In the genomic region with DNA sequence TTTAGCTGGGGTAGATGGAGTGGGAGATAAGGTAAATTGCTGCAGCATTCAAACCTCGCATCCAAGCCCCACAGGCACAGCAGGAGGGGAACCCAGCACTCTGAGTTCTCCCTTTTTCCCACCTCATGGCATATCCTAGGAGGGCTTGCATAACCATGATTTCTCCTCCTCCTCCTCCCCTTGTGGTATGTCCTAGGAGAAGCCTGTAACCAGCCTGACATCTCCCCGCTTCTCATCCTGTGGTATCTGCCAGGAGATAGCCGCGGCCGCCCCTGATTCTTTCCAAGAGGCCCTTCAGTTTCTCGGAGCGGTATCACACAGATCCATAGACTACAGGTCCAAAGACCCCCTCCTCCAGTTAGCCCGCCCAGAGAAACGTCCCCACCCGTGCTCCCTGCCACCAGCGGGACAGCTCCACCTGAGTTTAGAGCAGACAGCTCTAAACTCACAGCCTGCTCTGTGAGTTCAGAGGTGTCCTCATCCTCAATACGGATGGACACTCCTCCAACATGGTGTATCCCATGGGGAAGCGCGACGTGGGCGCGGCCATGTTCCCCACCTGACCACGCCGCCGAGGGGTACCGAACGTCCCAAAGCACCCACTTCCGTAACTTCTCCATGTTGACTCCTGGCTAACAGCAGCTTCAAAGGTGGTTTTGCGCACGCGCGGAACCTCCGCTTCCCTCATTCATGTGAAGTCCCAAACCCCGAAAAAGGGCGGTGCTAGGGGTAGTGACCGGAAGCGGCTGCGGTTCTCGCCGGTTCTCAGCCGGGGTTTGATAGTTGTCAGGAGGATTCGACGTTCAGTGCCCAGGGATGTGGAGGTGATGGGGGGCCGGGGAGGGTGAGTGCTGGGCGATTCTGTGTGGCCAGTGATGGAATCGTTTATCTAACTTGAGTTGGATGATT, we compare ENCODE assay signal across 8 cellular contexts. TPM values are rescaled to one million over a fixed set of nuclear protein-coding genes. Genes with fewer than 3 reads are reported as not detected.
DNase-seq lines count a peak whose midpoint lies in the region; ATAC-seq, FAIRE-seq and TF ChIP-seq lines count a peak whose summit lies in the region.

ZNF81 (plus strand) TSS at position 739 of the 909 bp plus-strand sequence. CDS start 9,366 bp downstream, outside the sequence.

- H3K9me3 Mint-ChIP-seq in CD4-positive, CD25-positive, alpha-beta regulatory T cell = no peaks in the 10 kb centered on the region

- POLR2A ChIA-PET in HepG2 (lab: Yijun Ruan, JAX) = interaction anchor here (0.8 to 1.2 kb wide), 2 partner anchors 185 to 634 kb away, joined by 3 read pairs; no protein-coding TSS in a partner anchor

- peak within 1 kb of the TSS; percentile 69 for H3K9ac ChIP-seq in HepG2 (ENCODE audit: insufficient read depth, low read depth, low read length)

- in situ Hi-C loops in HepG2 (cut with HindIII; ENCODE audit: extremely low pct_ligation_motif_present, low pct_unique_long_range_greater_than_20kb) = no loop called here

- peak within 1 kb of the TSS; percentile 74 for H3K4me2 ChIP-seq in HepG2 (ENCODE audit: low read depth, low read length)

- intact Hi-C loops in HepG2 (cut with micrococcal nuclease; ENCODE audit: unreplicated experiment) = no loop called here

- H3K4me3 ChIP-seq in CD4-positive, CD25-positive, alpha-beta regulatory T cell (ENCODE audit: low read depth, low read length) = peak within 1 kb of the TSS; percentile 87
- peak within 1 kb of the TSS; percentile 64 to 74 (median 72) for H3K4me3 ChIP-seq in HepG2 (replicated peaks in 1 of 3; ENCODE audit: insufficient read depth in 1 of 3, low read depth in 2 of 3, low read length in 3 of 3)

- DNase-seq in CD4-positive, CD25-positive, alpha-beta regulatory T cell = peak; percentile 87 to 94 (median 88)
- DNase-seq in NCI-H774 (lab: John Stamatoyannopoulos, UW) (peak; percentile 89), dermis blood vessel endothelial cell (peak; percentile 95), HepG2 (ENCODE audit: low spot score) (peak; percentile 93)
- DNase-seq in activated CD4-positive, alpha-beta T cell treated with anti-CD3 and anti-CD28 coated beads, Interleukin-2, amount 50 U/mL, for 4 hours = peak; percentile 83 to 88
- DNase-seq in stimulated activated CD4-positive, alpha-beta T cell treated with anti-CD3 and anti-CD28 coated beads, Interleukin-2, amount 100 ng/mL, for 48 hours = peak; percentile 78 to 80

- H4K20me1 ChIP-seq in HepG2 (ENCODE audit: insufficient read depth, low read length) = no peaks in the 10 kb centered on the region

- no peaks in the 10 kb centered on the region for H3K79me2 ChIP-seq in HepG2 (ENCODE audit: insufficient read depth, low read length)

- peak; percentile 99 for FAIRE-seq in HepG2 (lab: Jason Lieb, UNC)

- no peaks in the 10 kb centered on the region for H3K9me3 ChIP-seq in CD4-positive, CD25-positive, alpha-beta regulatory T cell (ENCODE audit: control insufficient read depth in 2 of 2, low read length in 2 of 2)
- H3K9me3 ChIP-seq in HepG2 (ENCODE audit: low read length) = no peaks in the 10 kb centered on the region

- no peaks in the 10 kb centered on the region for H3K36me3 Mint-ChIP-seq in CD4-positive, CD25-positive, alpha-beta regulatory T cell

- no peak for TF ChIP-seq CTCF in HepG2 (CRISPR knock-in tag; IDR thresholded peaks at IDR 0.05)

- H3K36me3 ChIP-seq in CD4-positive, CD25-positive, alpha-beta regulatory T cell (ENCODE audit: control insufficient read depth, insufficient read depth, low read length) = no peaks in the 10 kb centered on the region
- H3K36me3 ChIP-seq in HepG2 (replicated peaks in 1 of 2; ENCODE audit: control insufficient read depth in 1 of 2, insufficient read depth in 2 of 2, low read length in 2 of 2) = no peaks in the 10 kb centered on the region

- H3K27ac Mint-ChIP-seq in CD4-positive, CD25-positive, alpha-beta regulatory T cell = peak within 1 kb of the TSS; percentile 97 to 99 (median 98)

- peaks cover 6 to 27% (median 18%) of the 10 kb centered on the region in 4 donors for H3K4me1 Mint-ChIP-seq in CD4-positive, CD25-positive, alpha-beta regulatory T cell

- BruUV-seq in HepG2 (replicated peaks; lab: Mats Ljungman, UMichigan) = no TSS peak

- H3K4me1 ChIP-seq in CD4-positive, CD25-positive, alpha-beta regulatory T cell (ENCODE audit: control insufficient read depth, insufficient read depth, low read length, poor library complexity, severe bottlenecking) = peaks cover 5% of the 10 kb centered on the region
- H3K4me1 ChIP-seq in HepG2 (ENCODE audit: insufficient read depth, low read length) = peaks cover 6% of the 10 kb centered on the region; the same call in 1 of the 2 replicates

- peak; percentile 95 to 97 for ATAC-seq in CD4-positive, CD25-positive, alpha-beta regulatory T cell (ENCODE audit: low read depth in 2 of 2)
- ATAC-seq in GM19438 (IDR thresholded peaks at IDR 0.05; ENCODE audit: low read depth, unreplicated experiment) = peak; percentile 91
- peak; percentile 89 for ATAC-seq in HG03571 (IDR thresholded peaks at IDR 0.05; ENCODE audit: unreplicated experiment)
- ATAC-seq in HepG2 = peak; percentile 99

- no peak within 1 kb of the TSS for H2AFZ ChIP-seq in HepG2 (ENCODE audit: low read length)

- no peaks in the 10 kb centered on the region for H3K27me3 Mint-ChIP-seq in CD4-positive, CD25-positive, alpha-beta regulatory T cell

- H3K27ac ChIP-seq in CD4-positive, CD25-positive, alpha-beta regulatory T cell (ENCODE audit: insufficient read depth, low read length, poor library complexity, severe bottlenecking) = peak within 1 kb of the TSS; percentile 72
- H3K27ac ChIP-seq in HepG2 (ENCODE audit: extremely low read length, insufficient read depth, low read length) = peak within 1 kb of the TSS; percentile 63

- no peak for TF ChIP-seq EP300 in HepG2 (IDR thresholded peaks at IDR 0.05; ENCODE audit: low read depth in 2 of 2, low read length in 2 of 2)
- TF ChIP-seq EP300 in HepG2 (CRISPR knock-in tag; IDR thresholded peaks at IDR 0.05; ENCODE audit: borderline replicate concordance) = no peak

- H3K4me3 Mint-ChIP-seq in CD4-positive, CD25-positive, alpha-beta regulatory T cell = peak within 1 kb of the TSS; percentile 92 to 99 (median 98)

- H3K27me3 ChIP-seq in CD4-positive, CD25-positive, alpha-beta regulatory T cell (ENCODE audit: control insufficient read depth, insufficient read depth, low read length) = no peaks in the 10 kb centered on the region
- no peaks in the 10 kb centered on the region for H3K27me3 ChIP-seq in HepG2 (ENCODE audit: control insufficient read depth in 1 of 2, insufficient read depth in 2 of 2, low read length in 2 of 2)

- CTCF ChIA-PET in HepG2 (lab: Yijun Ruan, JAX; ENCODE audit: low intra/inter-chr PET ratio, low total read pairs) = interaction anchor here (1.9 kb wide), 1 partner anchor 190 kb away, joined by 7 read pairs; no protein-coding TSS in a partner anchor

- peak; percentile 20 to 80; a peak in 2 of 4 replicates for TF ChIP-seq POLR2A in HepG2 (IDR thresholded peaks at IDR 0.05; ENCODE audit: insufficient read depth in 1 of 2, low read depth in 2 of 2, low read length in 2 of 2)

- WGBS in HepG2 (ENCODE audit: low lambda C conversion rate) = 2% methylated on average over 7 of the region's 41 CpGs

- no peak for TF ChIP-seq RAD21 in HepG2 (CRISPR knock-in tag; IDR thresholded peaks at IDR 0.05)

TF ChIP-seq in HepG2, 621 proteins besides CTCF, POLR2A, EP300 and RAD21 (continues in another document):
- TF ChIP-seq ELF1 (CRISPR knock-in tag; IDR thresholded peaks at IDR 0.05) = peak; percentile 96
- 0 out of 2 replicates have a peak, but pooled peaks have one; percentile 23 for TF ChIP-seq GATAD2A (CRISPR knock-in tag; IDR thresholded peaks at IDR 0.05)
- peak; percentile 75 for TF ChIP-seq MAX (IDR thresholded peaks at IDR 0.05)
- peak; percentile 49 for TF ChIP-seq ELF3 (CRISPR knock-in tag; IDR thresholded peaks at IDR 0.05)
- peak; percentile 99 for TF ChIP-seq ZNF335 (CRISPR knock-in tag; IDR thresholded peaks at IDR 0.05)

RNA-seq across cellular contexts. Expression of gene ZNF81, which starts in this region (rescaled TPM):
- total RNA-seq in CD4-positive, CD25-positive, alpha-beta regulatory T cell = 10.9 TPM
- polyA plus RNA-seq in CD4-positive, CD25-positive, alpha-beta regulatory T cell = 1 to 10 TPM; 1.8 to 6.0 (median 2.7) TPM
- total RNA-seq in dermis blood vessel endothelial cell (6.7 and 10.0 TPM in 2 replicates), HepG2 (2016; rRNA removed; fragmentation: Illumina TruSeq; extraction: Trizol) (3.2 and 3.8 TPM in 2 replicates)
- 24.7 and 27.8 TPM in 2 replicates for total RNA-seq in HepG2 (2016; cell fraction: cytosol; rRNA removed; fragmentation: Illumina TruSeq; extraction: Trizol; ENCODE audit: low read depth)
- total RNA-seq in HepG2 (2016; cell fraction: insoluble cytoplasmic fraction; rRNA removed; fragmentation: Illumina TruSeq; extraction: Trizol) = 3.4 and 4.3 TPM in 2 replicates
- 4.7 and 4.8 TPM in 2 replicates for total RNA-seq in HepG2 (2016; cell fraction: membrane; rRNA removed; fragmentation: Illumina TruSeq; extraction: Trizol)
- total RNA-seq in HepG2 (2016; cell fraction: nucleus; rRNA removed; fragmentation: Illumina TruSeq; extraction: Trizol) = 5.3 and 5.4 TPM in 2 replicates
- 1.4 and 1.5 TPM in 2 replicates for polyA plus RNA-seq in HepG2 (2011; rRNA removed)
- polyA plus RNA-seq in HepG2 (2011; cell fraction: cytosol; rRNA removed) = 0.51 and 0.94 TPM in 2 replicates
- polyA plus RNA-seq in HepG2 (2011; cell fraction: nucleus; rRNA removed) = 2.5 and 3.1 TPM in 2 replicates
- polyA plus RNA-seq in HepG2 (2012) = 0.64 and 1.5 TPM in 2 replicates
- polyA plus RNA-seq in HepG2 (2016; cell fraction: cytosol; fragmentation: Illumina TruSeq; extraction: Trizol; ENCODE audit: low read depth) = 0.80 and 1.2 TPM in 2 replicates
- polyA plus RNA-seq in HepG2 (2016; cell fraction: insoluble cytoplasmic fraction; fragmentation: Illumina TruSeq; extraction: Trizol; ENCODE audit: low read depth) = 0.85 and 1.4 TPM in 2 replicates
- polyA plus RNA-seq in HepG2 (2016; cell fraction: membrane; fragmentation: Illumina TruSeq; extraction: Trizol; ENCODE audit: low read depth) = 0.50 and 0.58 TPM in 2 replicates
- 5.4 and 8.8 TPM in 2 replicates for polyA plus RNA-seq in HepG2 (2016; cell fraction: nucleus; fragmentation: Illumina TruSeq; extraction: Trizol; ENCODE audit: insufficient read depth, low read depth)
- polyA minus RNA-seq in HepG2 (2011; rRNA and poly(A)+ RNA removed; ENCODE audit: low replicate concordance) = 4.4 and 43.1 TPM in 2 replicates
- 0.97 and 0.99 TPM in 2 replicates for polyA minus RNA-seq in HepG2 (2011; cell fraction: cytosol; rRNA and poly(A)+ RNA removed)
- polyA minus RNA-seq in HepG2 (2011; cell fraction: nucleus; rRNA and poly(A)+ RNA removed) = 7.3 and 8.8 TPM in 2 replicates

Comparison
In these comparisons a context has a peak if more than half of its experiments do, and no peak if none do; other contexts are left out.
1. Peak in every context shown above with its lines: DNase-seq, ATAC-seq, H3K4me3 ChIP-seq and H3K27ac ChIP-seq.